Comparison of ENCODE assay signal across 7 cellular contexts in genomic region chr1:4165901-4166300, GRCh38.
"Had no signal": no experiment of that assay in that cellular context is flagged by ENCODE, and none has a peak within 500 bp of the region (broad histone marks: within the 10 kb centered on the region; RNA-seq: fewer than 3 reads in every experiment).

No MANE protein-coding gene starts in this region.

- DNase-seq: HFFc6, KBM-7 had no signal

- H2AFZ ChIP-seq: GM23338 had no signal

- H3K36me3 ChIP-seq: HAP-1 had no signal

- H3K27ac ChIP-seq: HL-60 had no signal

- ATAC-seq: GM23338, HCT116, HepG2 had no signal

- H3K4me1 ChIP-seq: HAP-1 had no signal

- H3K9me3 ChIP-seq: HAP-1 had no signal

- H3K4me2 ChIP-seq: GM23338 had no signal

- H3K4me3 ChIP-seq: GM23338, HAP-1 had no signal
